ENCODE assay signal across 21 cellular contexts in genomic region chr12:74899031-74899829, GRCh38.
DNase-seq lines count a peak whose midpoint lies in the region; ATAC-seq and TF ChIP-seq lines count a peak whose summit lies in the region.
"Had no signal": no experiment of that assay in that cellular context is flagged by ENCODE, and none has a peak within 500 bp of the region (broad histone marks: within the 10 kb centered on the region; RNA-seq: fewer than 3 reads in every experiment).

No MANE protein-coding gene starts in this region.

- H3K36me3 Mint-ChIP-seq in MCF 10A (ENCODE audit: insufficient read depth, unreplicated experiment) = peaks cover 4% of the 10 kb centered on the region
- no peaks in the 10 kb centered on the region for H3K36me3 Mint-ChIP-seq in T-helper 17 cell (ENCODE audit: low read depth)
- no peaks in the 10 kb centered on the region for H3K36me3 Mint-ChIP-seq in naive thymus-derived CD4-positive, alpha-beta T cell

- H3K4me3 Mint-ChIP-seq in MCF 10A (ENCODE audit: unreplicated experiment) (no peak overlapping the region), T-helper 17 cell (no peak overlapping the region)
- H3K4me3 Mint-ChIP-seq in naive thymus-derived CD4-positive, alpha-beta T cell = peak overlapping the region in 1 of 10 donors; percentile 40
- H3K4me3 Mint-ChIP-seq: activated T-cell treated with anti-CD3 and anti-CD28 coated beads, Interleukin-2, amount 50 U/mL, for 4 hours had no signal

- H3K27ac ChIP-seq in breast epithelium = no peak overlapping the region
- H3K27ac ChIP-seq in naive thymus-derived CD4-positive, alpha-beta T cell (ENCODE audit: low read depth, low read length) = no peak overlapping the region
- H3K27ac ChIP-seq: BLaER1 had no signal

- no peak overlapping the region for H3K4me3 ChIP-seq in breast epithelium
- no peak overlapping the region for H3K4me3 ChIP-seq in naive thymus-derived CD4-positive, alpha-beta T cell (ENCODE audit: low read length)
- H3K4me3 ChIP-seq: BLaER1, K562 had no signal

- H3K27ac Mint-ChIP-seq in MCF 10A (ENCODE audit: low read depth, unreplicated experiment) = no peak overlapping the region
- H3K27ac Mint-ChIP-seq in T-helper 17 cell = peak overlapping the region; percentile 84
- peak overlapping the region in 1 of 9 donors; percentile 25 for H3K27ac Mint-ChIP-seq in naive thymus-derived CD4-positive, alpha-beta T cell

- CTCF ChIA-PET in MCF 10A (lab: Yijun Ruan, JAX) = no interaction called here
- CTCF ChIA-PET in naive thymus-derived CD4-positive, alpha-beta T cell (lab: Charles Lee) = no interaction called here

- H3K9me3 Mint-ChIP-seq in MCF 10A (ENCODE audit: unreplicated experiment) = no peaks in the 10 kb centered on the region
- H3K9me3 Mint-ChIP-seq in naive thymus-derived CD4-positive, alpha-beta T cell = peaks cover 0 to 8% (median 0%) of the 10 kb centered on the region in 11 donors
- H3K9me3 Mint-ChIP-seq: activated T-cell treated with anti-CD3 and anti-CD28 coated beads, Interleukin-2, amount 50 U/mL, for 4 hours had no signal

- H3K27me3 ChIP-seq in breast epithelium = no peaks in the 10 kb centered on the region
- no peaks in the 10 kb centered on the region for H3K27me3 ChIP-seq in naive thymus-derived CD4-positive, alpha-beta T cell (ENCODE audit: control insufficient read depth in 2 of 2, insufficient read depth in 2 of 2, low read length in 2 of 2)
- H3K27me3 ChIP-seq: BLaER1 had no signal

- no peak for TF ChIP-seq CTCF in MCF 10A (IDR thresholded peaks at IDR 0.05; ENCODE audit: unreplicated experiment)
- TF ChIP-seq CTCF in breast epithelium (IDR thresholded peaks at IDR 0.05) = no peak

- intact Hi-C loops in MCF 10A (cut with micrococcal nuclease) = no loop called here
- intact Hi-C loops in breast epithelium (cut with DNase I; ENCODE audit: low total_unique reads) = no loop called here
- intact Hi-C loops in naive thymus-derived CD4-positive, alpha-beta T cell (cut with micrococcal nuclease) = no loop called here

- no peaks in the 10 kb centered on the region for H3K36me3 ChIP-seq in breast epithelium
- no peaks in the 10 kb centered on the region for H3K36me3 ChIP-seq in naive thymus-derived CD4-positive, alpha-beta T cell (ENCODE audit: control insufficient read depth in 2 of 3, insufficient read depth in 3 of 3, low read length in 3 of 3)
- H3K36me3 ChIP-seq: BLaER1 had no signal

- H3K27me3 Mint-ChIP-seq in MCF 10A (ENCODE audit: insufficient read depth, unreplicated experiment) (no peaks in the 10 kb centered on the region), T-helper 17 cell (no peaks in the 10 kb centered on the region)
- no peaks in the 10 kb centered on the region for H3K27me3 Mint-ChIP-seq in naive thymus-derived CD4-positive, alpha-beta T cell

- peaks cover 9% of the 10 kb centered on the region for H3K4me1 Mint-ChIP-seq in MCF 10A (ENCODE audit: insufficient read depth, unreplicated experiment)
- peaks cover 14% of the 10 kb centered on the region for H3K4me1 Mint-ChIP-seq in T-helper 17 cell
- peaks cover 0 to 27% (median 16%) of the 10 kb centered on the region in 7 donors for H3K4me1 Mint-ChIP-seq in naive thymus-derived CD4-positive, alpha-beta T cell

- no peaks in the 10 kb centered on the region for H3K4me1 ChIP-seq in breast epithelium
- no peaks in the 10 kb centered on the region for H3K4me1 ChIP-seq in naive thymus-derived CD4-positive, alpha-beta T cell (ENCODE audit: control insufficient read depth in 2 of 2, insufficient read depth in 2 of 2, low read length in 2 of 2)
- H3K4me1 ChIP-seq: BLaER1 had no signal

- BruUV-seq in MCF 10A (replicated peaks; lab: Mats Ljungman, UMichigan) = no TSS peak

- ATAC-seq in T-helper 17 cell = no peak
- ATAC-seq in naive thymus-derived CD4-positive, alpha-beta T cell = no peak
- no peak for ATAC-seq in HG02938 (IDR thresholded peaks at IDR 0.05; ENCODE audit: unreplicated experiment)
- ATAC-seq: K562 had no signal

- POLR2A ChIA-PET in MCF 10A (lab: Yijun Ruan, JAX) = interaction anchor here (1.2 kb wide), 1 partner anchor 12 kb away, joined by 3 read pairs; no protein-coding TSS in a partner anchor
- POLR2A ChIA-PET in naive thymus-derived CD4-positive, alpha-beta T cell (lab: Charles Lee) = no interaction called here

- no peak for TF ChIP-seq POLR2A in breast epithelium (IDR thresholded peaks at IDR 0.05)

- DNase-seq in MCF 10A (ENCODE audit: unreplicated experiment) (peak; percentile 18), breast epithelium (ENCODE audit: low spot score in 2 of 2) (no peak), T-helper 17 cell (no peak), glomerular visceral epithelial cell (ENCODE audit: extremely low spot score) (peak; percentile 16), COLO668 (lab: John Stamatoyannopoulos, UW; ENCODE audit: unreplicated experiment) (no peak), OCI-M2 (lab: John Stamatoyannopoulos, UW; ENCODE audit: unreplicated experiment) (no peak)
- DNase-seq in naive thymus-derived CD4-positive, alpha-beta T cell = no peak
- DNase-seq: activated CD4-positive, CD25-positive, alpha-beta regulatory T cell treated with anti-CD3 and anti-CD28 coated beads, Interleukin-2, amount 50 U/mL, for 72 hours; activated naive CD4-positive, alpha-beta T cell treated with Interleukin-2 at 50 U/mL for 16 hours; activated T-cell treated with anti-CD3 and anti-CD28 coated beads, Interleukin-2, amount 50 U/mL, for 4 hours; Calu3; dermis blood vessel endothelial cell; head of caudate nucleus; NCI-H1417 treated with DMSO at 0.1 percent for 48 hours; NCI-H510A treated with DMSO at 0.1 percent for 48 hours; occipital lobe; SHP77 treated with DMSO at 0.1 percent for 48 hours; stimulated activated CD4-positive, alpha-beta T cell treated with anti-CD3 and anti-CD28 coated beads, Interleukin-2, amount 100 ng/mL, for 24 hours had no signal

- H3K9me3 ChIP-seq in breast epithelium (no peaks in the 10 kb centered on the region), T-helper 17 cell (ENCODE audit: control insufficient read depth, low read length, poor library complexity, severe bottlenecking) (no peaks in the 10 kb centered on the region)
- H3K9me3 ChIP-seq in naive thymus-derived CD4-positive, alpha-beta T cell (ENCODE audit: control insufficient read depth in 2 of 3, low read length in 3 of 3) = no peaks in the 10 kb centered on the region
- H3K9me3 ChIP-seq: BLaER1 had no signal

Comparison
In these comparisons a context has a peak if more than half of its experiments do, and no peak if none do; other contexts are left out.
1. DNase-seq: peak in MCF 10A (single experiment) and glomerular visceral epithelial cell (single experiment); none in breast epithelium (0 of 2), T-helper 17 cell (0 of 3), naive thymus-derived CD4-positive, alpha-beta T cell (0 of 9), COLO668 (single experiment) and OCI-M2 (single experiment).